In genomic region chr12:89347325-89347829, GRCh38 we compare ENCODE assay signal across 9 cellular contexts. TPM values are rescaled to one million over a fixed set of nuclear protein-coding genes. Genes with fewer than 3 reads are reported as not detected.
DNase-seq lines count a peak whose midpoint lies in the region; ATAC-seq and TF ChIP-seq lines count a peak whose summit lies in the region.
"Had no signal": no experiment of that assay in that cellular context is flagged by ENCODE, and none has a peak within 500 bp of the region (broad histone marks: within the 10 kb centered on the region; RNA-seq: fewer than 3 reads in every experiment).

No MANE protein-coding gene starts in this region.

- H3K27ac ChIP-seq in heart right ventricle (peak overlapping the region; percentile 22 to 100 (median 66)), right lobe of liver (peak overlapping the region; percentile 65 to 90 (median 67)), upper lobe of right lung (peak overlapping the region; percentile 68)

- H3K9me3 Mint-ChIP-seq in activated T-helper 17 cell treated with anti-CD3 and anti-CD28 coated beads, Interleukin-2, amount 50 U/mL, for 72 hours, result no peaks in the 10 kb centered on the region
- H3K9me3 Mint-ChIP-seq: CD8-positive, alpha-beta T cell had no signal

- intact Hi-C loops in heart right ventricle (cut with DNase I) (loop anchor here (5.0 to 10.0 kb wide), 11 partner anchors 103 to 295 kb away; no protein-coding TSS in a partner anchor), cardiac septum (cut with DNase I) (loop anchor here (2.0 to 5.0 kb wide), 2 partner anchors 65 to 167 kb away; no protein-coding TSS in a partner anchor), right lobe of liver (cut with DNase I) (no loop called here), upper lobe of right lung (cut with DNase I) (no loop called here), head of caudate nucleus (cut with DNase I) (no loop called here)

- H3K27ac Mint-ChIP-seq in activated T-helper 17 cell treated with anti-CD3 and anti-CD28 coated beads, Interleukin-2, amount 50 U/mL, for 72 hours, result peak overlapping the region; percentile 88
- H3K27ac Mint-ChIP-seq: CD8-positive, alpha-beta T cell had no signal

- H3K9me3 ChIP-seq in heart right ventricle (no peaks in the 10 kb centered on the region), right lobe of liver (no peaks in the 10 kb centered on the region), upper lobe of right lung (no peaks in the 10 kb centered on the region)

- TF ChIP-seq POLR2A in right lobe of liver (IDR thresholded peaks at IDR 0.05), result peak; percentile 82

- H3K4me3 Mint-ChIP-seq in activated T-helper 17 cell treated with anti-CD3 and anti-CD28 coated beads, Interleukin-2, amount 50 U/mL, for 72 hours, result peak overlapping the region; percentile 91

- H3K4me3 ChIP-seq in heart right ventricle (peak overlapping the region in 9 of 10 donors; percentile 2 to 94 (median 78)), right lobe of liver (no peak overlapping the region), upper lobe of right lung (peak overlapping the region; percentile 72)

- DNase-seq in heart right ventricle (no peak), cardiac septum (ENCODE audit: low spot score) (no peak), right lobe of liver (no peak), upper lobe of right lung (no peak), medulla oblongata (ENCODE audit: extremely low spot score) (no peak), occipital lobe (lab: John Stamatoyannopoulos, UW) (no peak), head of caudate nucleus (no peak)
- DNase-seq: CD8-positive, alpha-beta T cell had no signal

- H3K36me3 ChIP-seq in heart right ventricle (peaks cover 0 to 38% (median 3%) of the 10 kb centered on the region in 9 donors), right lobe of liver (peaks cover 0 to 12% (median 0%) of the 10 kb centered on the region in 4 donors), upper lobe of right lung (peaks cover 33% of the 10 kb centered on the region)

- 59 to 62% methylated on average over 3 of the region's 3 CpGs for WGBS in heart right ventricle, 2 donors
- 62% methylated on average over 3 of the region's 3 CpGs for WGBS in right lobe of liver (ENCODE audit: insufficient coverage, low coverage, low lambda C conversion rate, missing lambda C conversion rate)

- H3K27me3 Mint-ChIP-seq in activated T-helper 17 cell treated with anti-CD3 and anti-CD28 coated beads, Interleukin-2, amount 50 U/mL, for 72 hours, result no peaks in the 10 kb centered on the region

- ATAC-seq in heart right ventricle (no peak), right lobe of liver (no peak), upper lobe of right lung (no peak)
- ATAC-seq in activated T-helper 17 cell treated with anti-CD3 and anti-CD28 coated beads, Interleukin-2, amount 50 U/mL, for 72 hours (replicated peaks), result no peak
- ATAC-seq: CD8-positive, alpha-beta T cell had no signal

- no peak for TF ChIP-seq CTCF in heart right ventricle (IDR thresholded peaks at IDR 0.05)
- TF ChIP-seq CTCF in right lobe of liver (IDR thresholded peaks at IDR 0.05), result no peak
- no peak for TF ChIP-seq CTCF in upper lobe of right lung (IDR thresholded peaks at IDR 0.05)

- H3K27me3 ChIP-seq in heart right ventricle (no peaks in the 10 kb centered on the region), right lobe of liver (no peaks in the 10 kb centered on the region), upper lobe of right lung (no peaks in the 10 kb centered on the region)

- H3K4me1 Mint-ChIP-seq in activated T-helper 17 cell treated with anti-CD3 and anti-CD28 coated beads, Interleukin-2, amount 50 U/mL, for 72 hours, result peaks cover 20% of the 10 kb centered on the region

- H3K36me3 Mint-ChIP-seq in activated T-helper 17 cell treated with anti-CD3 and anti-CD28 coated beads, Interleukin-2, amount 50 U/mL, for 72 hours (ENCODE audit: low read depth), result peaks cover 63% of the 10 kb centered on the region
- H3K36me3 Mint-ChIP-seq: CD8-positive, alpha-beta T cell had no signal

- H3K4me1 ChIP-seq in heart right ventricle (peaks cover 15 to 68% (median 48%) of the 10 kb centered on the region in 9 donors), right lobe of liver (peaks cover 0 to 58% (median 22%) of the 10 kb centered on the region in 4 donors), upper lobe of right lung (peaks cover 49% of the 10 kb centered on the region)

RNA-seq across cellular contexts. Expression of gene DUSP6, which starts 4.9 kb away (rescaled TPM):
- total RNA-seq in heart right ventricle (10 to 100 TPM; 19.7 to 43.4 (median 26.0) TPM), cardiac septum (28.9 TPM), right lobe of liver (100 to 1,000 TPM in 2 of 6 experiments, 10 to 100 TPM in 4; 24.3 to 139 (median 50.4) TPM), upper lobe of right lung (110 TPM), occipital lobe (34.5 TPM)
- polyA plus RNA-seq in heart right ventricle, result 10 to 100 TPM in 1 of 2 donors, 1 to 10 TPM in 1; 9.4 to 23.4 TPM
- total RNA-seq in activated T-helper 17 cell treated with anti-CD3 and anti-CD28 coated beads, Interleukin-2, amount 50 U/mL, for 72 hours, result 10 to 100 TPM; 68.4 to 94.1 TPM

Comparison
In these comparisons a context has a peak if more than half of its experiments do, and no peak if none do; other contexts are left out.
1. H3K4me3 ChIP-seq: peak in heart right ventricle (9 of 10) and upper lobe of right lung (single experiment); none in right lobe of liver (0 of 3).
2. intact Hi-C loops: an anchor here in heart right ventricle (5.0 to 10.0 kb wide) and cardiac septum (2.0 to 5.0 kb wide); none called in right lobe of liver, upper lobe of right lung and head of caudate nucleus.
3. Peak in every context shown above with its lines, with median percentiles within 50 percentile points of each other: H3K27ac ChIP-seq.